ENCODE assay signal across 16 cellular contexts in genomic region chr3:144229973-144230372, GRCh38.
A peak's percentile ranks its signal among the peaks of the same experiment; 100 is the strongest.
DNase-seq lines count a peak whose midpoint lies in the region; ATAC-seq, FAIRE-seq and TF ChIP-seq lines count a peak whose summit lies in the region.
"Had no signal": no experiment of that assay in that cellular context is flagged by ENCODE, and none has a peak within 500 bp of the region (broad histone marks: within the 10 kb centered on the region; RNA-seq: fewer than 3 reads in every experiment).

No MANE protein-coding gene starts in this region.

- no peaks in the 10 kb centered on the region for H3K27me3 Mint-ChIP-seq in endothelial cell (ENCODE audit: unreplicated experiment)
- H3K27me3 Mint-ChIP-seq: CD4-positive, CD25-positive, alpha-beta regulatory T cell had no signal

- no peaks in the 10 kb centered on the region for H3K4me1 Mint-ChIP-seq in endothelial cell (ENCODE audit: unreplicated experiment)
- H3K4me1 Mint-ChIP-seq: CD4-positive, CD25-positive, alpha-beta regulatory T cell had no signal

- no peaks in the 10 kb centered on the region for H3K36me3 Mint-ChIP-seq in endothelial cell (ENCODE audit: low read depth, unreplicated experiment)
- H3K36me3 Mint-ChIP-seq: CD4-positive, CD25-positive, alpha-beta regulatory T cell had no signal

- H3K4me3 ChIP-seq in MG63 (no peak overlapping the region), bronchial epithelial cell (ENCODE audit: low read depth, low read length) (no peak overlapping the region), fibroblast of pulmonary artery (replicated peaks; ENCODE audit: low read depth, low read length) (no peak overlapping the region)
- H3K4me3 ChIP-seq: K562 had no signal

- TF ChIP-seq CTCF in bronchial epithelial cell (IDR thresholded peaks at IDR 0.05; ENCODE audit: insufficient read depth, low read length, severe bottlenecking) (no peak), fibroblast of pulmonary artery (IDR thresholded peaks at IDR 0.05; ENCODE audit: low read length, missing control alignments) (no peak), endothelial cell (IDR thresholded peaks at IDR 0.05; ENCODE audit: unreplicated experiment) (no peak)

- H3K9me3 Mint-ChIP-seq in endothelial cell (ENCODE audit: unreplicated experiment), result no peaks in the 10 kb centered on the region

- no peaks in the 10 kb centered on the region; the same call in 1 of the 2 replicates for H3K9me3 ChIP-seq in MG63
- H3K9me3 ChIP-seq: BE2C had no signal

- H3K36me3 ChIP-seq in MG63, result no peaks in the 10 kb centered on the region
- no peaks in the 10 kb centered on the region for H3K36me3 ChIP-seq in bronchial epithelial cell (ENCODE audit: control insufficient read depth, insufficient read depth, low read length)
- H3K36me3 ChIP-seq: BE2C had no signal

- H3K4me3 Mint-ChIP-seq in endothelial cell (ENCODE audit: unreplicated experiment), result no peak overlapping the region
- H3K4me3 Mint-ChIP-seq: CD4-positive, CD25-positive, alpha-beta regulatory T cell had no signal

- H3K27me3 ChIP-seq in MG63, result no peaks in the 10 kb centered on the region
- H3K27me3 ChIP-seq in bronchial epithelial cell (ENCODE audit: control insufficient read depth, insufficient read depth, low read length), result no peaks in the 10 kb centered on the region
- H3K27me3 ChIP-seq: BE2C had no signal

- no peak for ATAC-seq in HG03439 (IDR thresholded peaks at IDR 0.05; ENCODE audit: unreplicated experiment)
- ATAC-seq: HCT116, K562 had no signal

- H3K27ac Mint-ChIP-seq in endothelial cell (ENCODE audit: unreplicated experiment), result no peak overlapping the region
- H3K27ac Mint-ChIP-seq: CD4-positive, CD25-positive, alpha-beta regulatory T cell had no signal

- DNase-seq in DMS 273 (lab: John Stamatoyannopoulos, UW; ENCODE audit: unreplicated experiment), result peak; percentile 93
- peak; percentile 23 for DNase-seq in MG63
- peak; percentile 9 for DNase-seq in bronchial epithelial cell (ENCODE audit: low read depth)
- peak; percentile 9 for DNase-seq in fibroblast of pulmonary artery (ENCODE audit: low read depth)
- DNase-seq in endothelial cell (ENCODE audit: low spot score), result no peak
- no peak for DNase-seq in SKM-1 (lab: John Stamatoyannopoulos, UW; ENCODE audit: unreplicated experiment)
- DNase-seq in Ammon's horn (ENCODE audit: low spot score), result no peak
- DNase-seq: BE2C; CD4-positive, CD25-positive, alpha-beta regulatory T cell; GOT3; NCI-H1417 treated with DMSO at 0.1 percent for 48 hours; NCI-H2029 had no signal

- FAIRE-seq in bronchial epithelial cell (lab: Jason Lieb, UNC), result no peak
- FAIRE-seq: GM12891, K562 had no signal

Comparison
In these comparisons a context has a peak if more than half of its experiments do, and no peak if none do; other contexts are left out.
1. DNase-seq: peak in DMS 273 (single experiment), MG63 (single experiment), bronchial epithelial cell (single experiment) and fibroblast of pulmonary artery (single experiment); none in endothelial cell (single experiment), SKM-1 (single experiment) and Ammon's horn (single experiment).